1 cellular context compared by ENCODE assay signal in the genomic region with DNA sequence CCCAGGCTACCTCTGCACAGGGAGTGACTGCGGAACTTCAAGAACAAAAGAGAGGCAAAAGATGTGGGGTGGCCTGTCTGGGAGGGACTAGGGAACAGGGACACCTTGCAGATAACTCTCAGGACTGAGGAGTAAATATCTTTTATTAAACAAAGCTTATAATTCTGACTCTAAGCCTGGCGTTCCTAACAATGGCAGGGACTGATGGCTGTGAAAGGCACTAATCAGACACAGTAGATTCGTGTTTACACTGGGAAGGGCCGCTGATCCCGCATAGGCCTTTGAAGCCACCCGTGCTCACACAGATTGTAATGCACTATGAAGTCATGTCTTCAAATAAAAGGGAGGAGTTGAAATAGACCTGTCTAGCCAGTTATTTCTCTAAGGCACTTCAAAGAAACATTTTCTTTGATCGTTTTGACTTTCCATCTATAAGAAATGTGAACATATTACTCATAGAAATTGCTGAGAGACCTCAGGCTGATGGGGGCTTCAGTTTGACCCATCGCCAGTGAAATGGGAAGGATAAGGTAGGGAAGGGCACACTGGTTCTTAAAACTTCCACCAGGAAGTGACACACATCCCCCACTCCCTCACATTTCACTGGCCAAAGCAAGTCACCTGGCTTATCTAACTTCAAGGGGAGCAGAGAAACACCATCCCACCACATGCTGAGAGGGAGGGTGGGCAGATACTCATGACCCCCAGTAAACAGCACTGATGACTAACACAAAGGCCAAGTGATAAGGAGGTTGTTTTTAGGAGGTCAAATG.
A peak's percentile ranks its signal among the peaks of the same experiment; 100 is the strongest.
TF ChIP-seq lines count a peak whose summit lies in the region.

No MANE protein-coding gene starts in this region.

TF ChIP-seq in HepG2, 621 proteins besides CTCF, POLR2A, EP300 and RAD21 (continued from another document and continues in another):
- TF ChIP-seq, protein P1, sequence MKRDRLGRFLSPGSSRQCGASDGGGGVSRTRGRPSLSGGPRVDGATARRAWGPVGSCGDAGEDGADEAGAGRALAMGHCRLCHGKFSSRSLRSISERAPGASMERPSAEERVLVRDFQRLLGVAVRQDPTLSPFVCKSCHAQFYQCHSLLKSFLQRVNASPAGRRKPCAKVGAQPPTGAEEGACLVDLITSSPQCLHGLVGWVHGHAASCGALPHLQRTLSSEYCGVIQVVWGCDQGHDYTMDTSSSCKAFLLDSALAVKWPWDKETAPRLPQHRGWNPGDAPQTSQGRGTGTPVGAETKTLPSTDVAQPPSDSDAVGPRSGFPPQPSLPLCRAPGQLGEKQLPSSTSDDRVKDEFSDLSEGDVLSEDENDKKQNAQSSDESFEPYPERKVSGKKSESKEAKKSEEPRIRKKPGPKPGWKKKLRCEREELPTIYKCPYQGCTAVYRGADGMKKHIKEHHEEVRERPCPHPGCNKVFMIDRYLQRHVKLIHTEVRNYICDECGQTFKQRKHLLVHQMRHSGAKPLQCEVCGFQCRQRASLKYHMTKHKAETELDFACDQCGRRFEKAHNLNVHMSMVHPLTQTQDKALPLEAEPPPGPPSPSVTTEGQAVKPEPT (CRISPR knock-in tag; IDR thresholded peaks at IDR 0.05; ENCODE audit: low read depth): no peak
- TF ChIP-seq, protein P2, sequence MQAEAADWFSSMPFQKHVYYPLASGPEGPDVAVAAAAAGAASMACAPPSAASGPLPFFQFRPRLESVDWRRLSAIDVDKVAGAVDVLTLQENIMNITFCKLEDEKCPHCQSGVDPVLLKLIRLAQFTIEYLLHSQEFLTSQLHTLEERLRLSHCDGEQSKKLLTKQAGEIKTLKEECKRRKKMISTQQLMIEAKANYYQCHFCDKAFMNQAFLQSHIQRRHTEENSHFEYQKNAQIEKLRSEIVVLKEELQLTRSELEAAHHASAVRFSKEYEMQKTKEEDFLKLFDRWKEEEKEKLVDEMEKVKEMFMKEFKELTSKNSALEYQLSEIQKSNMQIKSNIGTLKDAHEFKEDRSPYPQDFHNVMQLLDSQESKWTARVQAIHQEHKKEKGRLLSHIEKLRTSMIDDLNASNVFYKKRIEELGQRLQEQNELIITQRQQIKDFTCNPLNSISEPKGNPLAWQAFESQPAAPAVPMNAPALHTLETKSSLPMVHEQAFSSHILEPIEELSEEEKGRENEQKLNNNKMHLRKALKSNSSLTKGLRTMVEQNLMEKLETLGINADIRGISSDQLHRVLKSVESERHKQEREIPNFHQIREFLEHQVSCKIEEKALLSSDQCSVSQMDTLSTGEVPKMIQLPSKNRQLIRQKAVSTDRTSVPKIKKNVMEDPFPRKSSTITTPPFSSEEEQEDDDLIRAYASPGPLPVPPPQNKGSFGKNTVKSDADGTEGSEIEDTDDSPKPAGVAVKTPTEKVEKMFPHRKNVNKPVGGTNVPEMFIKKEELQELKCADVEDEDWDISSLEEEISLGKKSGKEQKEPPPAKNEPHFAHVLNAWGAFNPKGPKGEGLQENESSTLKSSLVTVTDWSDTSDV (CRISPR knock-in tag; IDR thresholded peaks at IDR 0.05): no peak
- TF ChIP-seq, protein P3, sequence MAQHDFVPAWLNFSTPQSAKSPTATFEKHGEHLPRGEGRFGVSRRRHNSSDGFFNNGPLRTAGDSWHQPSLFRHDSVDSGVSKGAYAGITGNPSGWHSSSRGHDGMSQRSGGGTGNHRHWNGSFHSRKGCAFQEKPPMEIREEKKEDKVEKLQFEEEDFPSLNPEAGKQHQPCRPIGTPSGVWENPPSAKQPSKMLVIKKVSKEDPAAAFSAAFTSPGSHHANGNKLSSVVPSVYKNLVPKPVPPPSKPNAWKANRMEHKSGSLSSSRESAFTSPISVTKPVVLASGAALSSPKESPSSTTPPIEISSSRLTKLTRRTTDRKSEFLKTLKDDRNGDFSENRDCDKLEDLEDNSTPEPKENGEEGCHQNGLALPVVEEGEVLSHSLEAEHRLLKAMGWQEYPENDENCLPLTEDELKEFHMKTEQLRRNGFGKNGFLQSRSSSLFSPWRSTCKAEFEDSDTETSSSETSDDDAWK (CRISPR knock-in tag; IDR thresholded peaks at IDR 0.05): no peak
- TF ChIP-seq ZNF230 (CRISPR knock-in tag; IDR thresholded peaks at IDR 0.05): no peak
- TF ChIP-seq, protein P4, sequence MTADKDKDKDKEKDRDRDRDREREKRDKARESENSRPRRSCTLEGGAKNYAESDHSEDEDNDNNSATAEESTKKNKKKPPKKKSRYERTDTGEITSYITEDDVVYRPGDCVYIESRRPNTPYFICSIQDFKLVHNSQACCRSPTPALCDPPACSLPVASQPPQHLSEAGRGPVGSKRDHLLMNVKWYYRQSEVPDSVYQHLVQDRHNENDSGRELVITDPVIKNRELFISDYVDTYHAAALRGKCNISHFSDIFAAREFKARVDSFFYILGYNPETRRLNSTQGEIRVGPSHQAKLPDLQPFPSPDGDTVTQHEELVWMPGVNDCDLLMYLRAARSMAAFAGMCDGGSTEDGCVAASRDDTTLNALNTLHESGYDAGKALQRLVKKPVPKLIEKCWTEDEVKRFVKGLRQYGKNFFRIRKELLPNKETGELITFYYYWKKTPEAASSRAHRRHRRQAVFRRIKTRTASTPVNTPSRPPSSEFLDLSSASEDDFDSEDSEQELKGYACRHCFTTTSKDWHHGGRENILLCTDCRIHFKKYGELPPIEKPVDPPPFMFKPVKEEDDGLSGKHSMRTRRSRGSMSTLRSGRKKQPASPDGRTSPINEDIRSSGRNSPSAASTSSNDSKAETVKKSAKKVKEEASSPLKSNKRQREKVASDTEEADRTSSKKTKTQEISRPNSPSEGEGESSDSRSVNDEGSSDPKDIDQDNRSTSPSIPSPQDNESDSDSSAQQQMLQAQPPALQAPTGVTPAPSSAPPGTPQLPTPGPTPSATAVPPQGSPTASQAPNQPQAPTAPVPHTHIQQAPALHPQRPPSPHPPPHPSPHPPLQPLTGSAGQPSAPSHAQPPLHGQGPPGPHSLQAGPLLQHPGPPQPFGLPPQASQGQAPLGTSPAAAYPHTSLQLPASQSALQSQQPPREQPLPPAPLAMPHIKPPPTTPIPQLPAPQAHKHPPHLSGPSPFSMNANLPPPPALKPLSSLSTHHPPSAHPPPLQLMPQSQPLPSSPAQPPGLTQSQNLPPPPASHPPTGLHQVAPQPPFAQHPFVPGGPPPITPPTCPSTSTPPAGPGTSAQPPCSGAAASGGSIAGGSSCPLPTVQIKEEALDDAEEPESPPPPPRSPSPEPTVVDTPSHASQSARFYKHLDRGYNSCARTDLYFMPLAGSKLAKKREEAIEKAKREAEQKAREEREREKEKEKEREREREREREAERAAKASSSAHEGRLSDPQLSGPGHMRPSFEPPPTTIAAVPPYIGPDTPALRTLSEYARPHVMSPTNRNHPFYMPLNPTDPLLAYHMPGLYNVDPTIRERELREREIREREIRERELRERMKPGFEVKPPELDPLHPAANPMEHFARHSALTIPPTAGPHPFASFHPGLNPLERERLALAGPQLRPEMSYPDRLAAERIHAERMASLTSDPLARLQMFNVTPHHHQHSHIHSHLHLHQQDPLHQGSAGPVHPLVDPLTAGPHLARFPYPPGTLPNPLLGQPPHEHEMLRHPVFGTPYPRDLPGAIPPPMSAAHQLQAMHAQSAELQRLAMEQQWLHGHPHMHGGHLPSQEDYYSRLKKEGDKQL (CRISPR knock-in tag; IDR thresholded peaks at IDR 0.05; ENCODE audit: low read depth): peak; percentile 83; the same call in 1 of the 2 replicates
- peak; percentile 88 for TF ChIP-seq FOSL2 (CRISPR knock-in tag; IDR thresholded peaks at IDR 0.05)
- TF ChIP-seq, protein P5, sequence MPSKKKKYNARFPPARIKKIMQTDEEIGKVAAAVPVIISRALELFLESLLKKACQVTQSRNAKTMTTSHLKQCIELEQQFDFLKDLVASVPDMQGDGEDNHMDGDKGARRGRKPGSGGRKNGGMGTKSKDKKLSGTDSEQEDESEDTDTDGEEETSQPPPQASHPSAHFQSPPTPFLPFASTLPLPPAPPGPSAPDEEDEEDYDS (CRISPR knock-in tag; IDR thresholded peaks at IDR 0.05): no peak; the same call in 1 of the 2 replicates
- no peak for TF ChIP-seq SRSF9 (IDR thresholded peaks at IDR 0.05; ENCODE audit: borderline replicate concordance, insufficient read depth, low read depth, low read length, poor library complexity, severe bottlenecking)
- TF ChIP-seq YY1 (IDR thresholded peaks at IDR 0.05; ENCODE audit: insufficient read depth, insufficient replicate concordance, low read depth, low read length): no peak
- no peak for TF ChIP-seq IRX3 (CRISPR knock-in tag; IDR thresholded peaks at IDR 0.05; ENCODE audit: borderline replicate concordance, low read depth)
- no peak for TF ChIP-seq REL (CRISPR knock-in tag; conservative IDR thresholded peaks at IDR 0.05)
- TF ChIP-seq, protein P6, sequence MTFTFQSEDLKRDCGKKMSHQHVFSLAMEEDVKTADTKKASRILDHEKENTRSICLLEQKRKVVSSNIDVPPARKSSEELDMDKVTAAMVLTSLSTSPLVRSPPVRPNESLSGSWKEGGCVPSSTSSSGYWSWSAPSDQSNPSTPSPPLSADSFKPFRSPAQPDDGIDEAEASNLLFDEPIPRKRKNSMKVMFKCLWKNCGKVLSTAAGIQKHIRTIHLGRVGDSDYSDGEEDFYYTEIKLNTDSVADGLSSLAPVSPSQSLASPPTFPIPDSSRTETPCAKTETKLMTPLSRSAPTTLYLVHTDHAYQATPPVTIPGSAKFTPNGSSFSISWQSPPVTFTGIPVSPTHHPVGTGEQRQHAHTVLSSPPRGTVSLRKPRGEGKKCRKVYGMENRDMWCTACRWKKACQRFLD (CRISPR knock-in tag; IDR thresholded peaks at IDR 0.05; ENCODE audit: borderline replicate concordance): no peak; the same call in 1 of the 2 replicates
- TF ChIP-seq HNRNPLL (IDR thresholded peaks at IDR 0.05; ENCODE audit: low read depth, low read length, poor library complexity, severe bottlenecking): no peak
- no peak for TF ChIP-seq ZNF382 (CRISPR knock-in tag; IDR thresholded peaks at IDR 0.05; ENCODE audit: borderline replicate concordance)
- TF ChIP-seq RFXAP (CRISPR knock-in tag; IDR thresholded peaks at IDR 0.05; ENCODE audit: borderline replicate concordance): no peak
- TF ChIP-seq ZSCAN9 (CRISPR knock-in tag; IDR thresholded peaks at IDR 0.05; ENCODE audit: borderline replicate concordance): no peak
- TF ChIP-seq, protein P7, sequence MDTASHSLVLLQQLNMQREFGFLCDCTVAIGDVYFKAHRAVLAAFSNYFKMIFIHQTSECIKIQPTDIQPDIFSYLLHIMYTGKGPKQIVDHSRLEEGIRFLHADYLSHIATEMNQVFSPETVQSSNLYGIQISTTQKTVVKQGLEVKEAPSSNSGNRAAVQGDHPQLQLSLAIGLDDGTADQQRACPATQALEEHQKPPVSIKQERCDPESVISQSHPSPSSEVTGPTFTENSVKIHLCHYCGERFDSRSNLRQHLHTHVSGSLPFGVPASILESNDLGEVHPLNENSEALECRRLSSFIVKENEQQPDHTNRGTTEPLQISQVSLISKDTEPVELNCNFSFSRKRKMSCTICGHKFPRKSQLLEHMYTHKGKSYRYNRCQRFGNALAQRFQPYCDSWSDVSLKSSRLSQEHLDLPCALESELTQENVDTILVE (CRISPR knock-in tag; IDR thresholded peaks at IDR 0.05): peak; percentile 21
- TF ChIP-seq, protein P8, sequence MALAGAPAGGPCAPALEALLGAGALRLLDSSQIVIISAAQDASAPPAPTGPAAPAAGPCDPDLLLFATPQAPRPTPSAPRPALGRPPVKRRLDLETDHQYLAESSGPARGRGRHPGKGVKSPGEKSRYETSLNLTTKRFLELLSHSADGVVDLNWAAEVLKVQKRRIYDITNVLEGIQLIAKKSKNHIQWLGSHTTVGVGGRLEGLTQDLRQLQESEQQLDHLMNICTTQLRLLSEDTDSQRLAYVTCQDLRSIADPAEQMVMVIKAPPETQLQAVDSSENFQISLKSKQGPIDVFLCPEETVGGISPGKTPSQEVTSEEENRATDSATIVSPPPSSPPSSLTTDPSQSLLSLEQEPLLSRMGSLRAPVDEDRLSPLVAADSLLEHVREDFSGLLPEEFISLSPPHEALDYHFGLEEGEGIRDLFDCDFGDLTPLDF (CRISPR knock-in tag; IDR thresholded peaks at IDR 0.05): no peak
- TF ChIP-seq RBM22 (optimal IDR thresholded peaks at IDR 0.05; ENCODE audit: low read length): no peak
- peak; percentile 25 for TF ChIP-seq TBL1XR1 (IDR thresholded peaks at IDR 0.05; ENCODE audit: borderline replicate concordance, low read length, partially characterized antibody)
- TF ChIP-seq, protein P9, sequence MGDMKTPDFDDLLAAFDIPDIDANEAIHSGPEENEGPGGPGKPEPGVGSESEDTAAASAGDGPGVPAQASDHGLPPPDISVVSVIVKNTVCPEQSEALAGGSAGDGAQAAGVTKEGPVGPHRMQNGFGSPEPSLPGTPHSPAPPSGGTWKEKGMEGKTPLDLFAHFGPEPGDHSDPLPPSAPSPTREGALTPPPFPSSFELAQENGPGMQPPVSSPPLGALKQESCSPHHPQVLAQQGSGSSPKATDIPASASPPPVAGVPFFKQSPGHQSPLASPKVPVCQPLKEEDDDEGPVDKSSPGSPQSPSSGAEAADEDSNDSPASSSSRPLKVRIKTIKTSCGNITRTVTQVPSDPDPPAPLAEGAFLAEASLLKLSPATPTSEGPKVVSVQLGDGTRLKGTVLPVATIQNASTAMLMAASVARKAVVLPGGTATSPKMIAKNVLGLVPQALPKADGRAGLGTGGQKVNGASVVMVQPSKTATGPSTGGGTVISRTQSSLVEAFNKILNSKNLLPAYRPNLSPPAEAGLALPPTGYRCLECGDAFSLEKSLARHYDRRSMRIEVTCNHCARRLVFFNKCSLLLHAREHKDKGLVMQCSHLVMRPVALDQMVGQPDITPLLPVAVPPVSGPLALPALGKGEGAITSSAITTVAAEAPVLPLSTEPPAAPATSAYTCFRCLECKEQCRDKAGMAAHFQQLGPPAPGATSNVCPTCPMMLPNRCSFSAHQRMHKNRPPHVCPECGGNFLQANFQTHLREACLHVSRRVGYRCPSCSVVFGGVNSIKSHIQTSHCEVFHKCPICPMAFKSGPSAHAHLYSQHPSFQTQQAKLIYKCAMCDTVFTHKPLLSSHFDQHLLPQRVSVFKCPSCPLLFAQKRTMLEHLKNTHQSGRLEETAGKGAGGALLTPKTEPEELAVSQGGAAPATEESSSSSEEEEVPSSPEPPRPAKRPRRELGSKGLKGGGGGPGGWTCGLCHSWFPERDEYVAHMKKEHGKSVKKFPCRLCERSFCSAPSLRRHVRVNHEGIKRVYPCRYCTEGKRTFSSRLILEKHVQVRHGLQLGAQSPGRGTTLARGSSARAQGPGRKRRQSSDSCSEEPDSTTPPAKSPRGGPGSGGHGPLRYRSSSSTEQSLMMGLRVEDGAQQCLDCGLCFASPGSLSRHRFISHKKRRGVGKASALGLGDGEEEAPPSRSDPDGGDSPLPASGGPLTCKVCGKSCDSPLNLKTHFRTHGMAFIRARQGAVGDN (CRISPR knock-in tag; IDR thresholded peaks at IDR 0.05): no peak
- TF ChIP-seq, protein P10, sequence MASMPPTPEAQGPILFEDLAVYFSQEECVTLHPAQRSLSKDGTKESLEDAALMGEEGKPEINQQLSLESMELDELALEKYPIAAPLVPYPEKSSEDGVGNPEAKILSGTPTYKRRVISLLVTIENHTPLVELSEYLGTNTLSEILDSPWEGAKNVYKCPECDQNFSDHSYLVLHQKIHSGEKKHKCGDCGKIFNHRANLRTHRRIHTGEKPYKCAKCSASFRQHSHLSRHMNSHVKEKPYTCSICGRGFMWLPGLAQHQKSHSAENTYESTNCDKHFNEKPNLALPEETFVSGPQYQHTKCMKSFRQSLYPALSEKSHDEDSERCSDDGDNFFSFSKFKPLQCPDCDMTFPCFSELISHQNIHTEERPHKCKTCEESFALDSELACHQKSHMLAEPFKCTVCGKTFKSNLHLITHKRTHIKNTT (CRISPR knock-in tag; IDR thresholded peaks at IDR 0.05): no peak
- TF ChIP-seq, protein P11, sequence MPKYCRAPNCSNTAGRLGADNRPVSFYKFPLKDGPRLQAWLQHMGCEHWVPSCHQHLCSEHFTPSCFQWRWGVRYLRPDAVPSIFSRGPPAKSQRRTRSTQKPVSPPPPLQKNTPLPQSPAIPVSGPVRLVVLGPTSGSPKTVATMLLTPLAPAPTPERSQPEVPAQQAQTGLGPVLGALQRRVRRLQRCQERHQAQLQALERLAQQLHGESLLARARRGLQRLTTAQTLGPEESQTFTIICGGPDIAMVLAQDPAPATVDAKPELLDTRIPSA (CRISPR knock-in tag; IDR thresholded peaks at IDR 0.05; ENCODE audit: borderline replicate concordance): no peak
- no peak for TF ChIP-seq ZNF713 (CRISPR knock-in tag; IDR thresholded peaks at IDR 0.05)
- TF ChIP-seq NCOA1 (CRISPR knock-in tag; IDR thresholded peaks at IDR 0.05): no peak
- TF ChIP-seq GLI4 (CRISPR knock-in tag; IDR thresholded peaks at IDR 0.05; ENCODE audit: borderline replicate concordance): no peak
- TF ChIP-seq CBX5 (CRISPR knock-in tag; IDR thresholded peaks at IDR 0.05; ENCODE audit: borderline replicate concordance): no peak
- TF ChIP-seq SETDB1 (CRISPR knock-in tag; IDR thresholded peaks at IDR 0.05; ENCODE audit: borderline replicate concordance): no peak
